ENCODE assay signal across 8 cellular contexts in genomic region chr11:64007160-64007628, GRCh38. TPM values are rescaled to one million over a fixed set of nuclear protein-coding genes. Genes with fewer than 3 reads are reported as not detected.
DNase-seq lines count a peak whose midpoint lies in the region; TF ChIP-seq lines count a peak whose summit lies in the region.

No MANE protein-coding gene starts in this region.

- H3K36me3 ChIP-seq in mucosa of rectum (ENCODE audit: control insufficient read depth in 2 of 2, insufficient read depth in 2 of 2, low read length in 2 of 2), result no peaks in the 10 kb centered on the region

- H3K4me1 ChIP-seq in mucosa of rectum (ENCODE audit: control insufficient read depth in 2 of 2, insufficient read depth in 2 of 2, low read length in 2 of 2), result peaks cover 0 to 13% of the 10 kb centered on the region in 2 donors

- peak overlapping the region in 1 of 2 donors; percentile 63 for H3K27ac ChIP-seq in coronary artery
- no peak overlapping the region for H3K27ac ChIP-seq in mucosa of rectum (ENCODE audit: low read depth in 2 of 2, low read length in 2 of 2)

- no peaks in the 10 kb centered on the region for H3K9me3 ChIP-seq in mucosa of rectum (ENCODE audit: control insufficient read depth in 2 of 2, low read length in 2 of 2)

- TF ChIP-seq CTCF in AG10803 (conservative IDR thresholded peaks at IDR 0.05; ENCODE audit: low read length), result no peak; the same call in 1 of the 2 replicates
- no peak for TF ChIP-seq CTCF in coronary artery (IDR thresholded peaks at IDR 0.05)
- no peak for TF ChIP-seq CTCF in GM20000 (IDR thresholded peaks at IDR 0.05; ENCODE audit: extremely low read depth, missing control alignments)

- no peak overlapping the region for H3K4me3 Mint-ChIP-seq in activated CD4-positive, alpha-beta T cell treated with anti-CD3 and anti-CD28 coated beads, Interleukin-2, amount 10 ng/mL, durations not matched to agents 7 days and 5 days

- H3K4me3 ChIP-seq in AG10803 (ENCODE audit: low read length) (peak overlapping the region; percentile 35), coronary artery (peak overlapping the region; percentile 75), mucosa of rectum (ENCODE audit: low read length in 2 of 2) (peak overlapping the region; percentile 49 to 56)

- CTCF ChIA-PET in activated CD4-positive, alpha-beta T cell treated with anti-CD3 and anti-CD28 coated beads, Interleukin-2, amount 10 ng/mL, durations not matched to agents 7 days and 5 days (lab: Charles Lee), result interaction anchor here (0.6 to 1.8 kb wide), 2 partner anchors 10 to 249 kb away, joined by 4 to 6 read pairs; no protein-coding TSS in a partner anchor

- POLR2A ChIA-PET in activated CD4-positive, alpha-beta T cell treated with anti-CD3 and anti-CD28 coated beads, Interleukin-2, amount 10 ng/mL, durations not matched to agents 7 days and 5 days (lab: Charles Lee), result no interaction called here

- peaks cover 29% of the 10 kb centered on the region for H3K27me3 Mint-ChIP-seq in activated CD4-positive, alpha-beta T cell treated with anti-CD3 and anti-CD28 coated beads, Interleukin-2, amount 10 ng/mL, durations not matched to agents 7 days and 5 days

- peak overlapping the region in 1 of 2 donors; percentile 52 for H3K9ac ChIP-seq in mucosa of rectum (ENCODE audit: low read depth in 1 of 2, low read length in 2 of 2)

- peaks cover 8% of the 10 kb centered on the region for H3K9me3 Mint-ChIP-seq in activated CD4-positive, alpha-beta T cell treated with anti-CD3 and anti-CD28 coated beads, Interleukin-2, amount 10 ng/mL, durations not matched to agents 7 days and 5 days

- H3K4me1 Mint-ChIP-seq in activated CD4-positive, alpha-beta T cell treated with anti-CD3 and anti-CD28 coated beads, Interleukin-2, amount 10 ng/mL, durations not matched to agents 7 days and 5 days, result peaks cover 13% of the 10 kb centered on the region

- DNase-seq in AG10803 (ENCODE audit: low read depth) (peak; percentile 21), LHCN-M2 (ENCODE audit: low read depth) (peak; percentile 22), coronary artery (ENCODE audit: low spot score) (no peak), NCI-H345 treated with DMSO at 0.1 percent for 48 hours (lab: John Stamatoyannopoulos, UW; ENCODE audit: unreplicated experiment) (no peak), GM20000 (ENCODE audit: low spot score) (no peak), NCI-H446 treated with DMSO at 0.1 percent for 48 hours (lab: John Stamatoyannopoulos, UW) (no peak)
- DNase-seq in activated CD4-positive, alpha-beta T cell treated with anti-CD3 and anti-CD28 coated beads, Interleukin-2, amount 10 ng/mL, durations not matched to agents 7 days and 5 days, result no peak

- no peak overlapping the region for H3K27ac Mint-ChIP-seq in activated CD4-positive, alpha-beta T cell treated with anti-CD3 and anti-CD28 coated beads, Interleukin-2, amount 10 ng/mL, durations not matched to agents 7 days and 5 days

- no peaks in the 10 kb centered on the region for H3K36me3 Mint-ChIP-seq in activated CD4-positive, alpha-beta T cell treated with anti-CD3 and anti-CD28 coated beads, Interleukin-2, amount 10 ng/mL, durations not matched to agents 7 days and 5 days (ENCODE audit: low read depth)

- H3K27me3 ChIP-seq in mucosa of rectum (ENCODE audit: control insufficient read depth in 2 of 2, insufficient read depth in 2 of 2, low read length in 2 of 2), result peaks cover 0 to 6% of the 10 kb centered on the region in 2 donors

RNA-seq across cellular contexts. Expression of gene OTUB1, which starts 21.0 kb away (rescaled TPM):
- 47.8 and 62.5 TPM in 2 replicates for total RNA-seq in LHCN-M2 (2014; rRNA removed)
- polyA plus RNA-seq in LHCN-M2 (2012), result 93.3 TPM
- total RNA-seq in activated CD4-positive, alpha-beta T cell treated with anti-CD3 and anti-CD28 coated beads, Interleukin-2, amount 10 ng/mL, durations not matched to agents 7 days and 5 days, result 100 to 1,000 TPM in 1 of 2 experiments, 10 to 100 TPM in 1; 94.8 to 102 TPM

RNA-seq across cellular contexts. Expression of gene FLRT1, which starts 28.5 kb away (rescaled TPM):
- not detected in 2 replicates for total RNA-seq in LHCN-M2 (2014; rRNA removed)
- 0.19 TPM for polyA plus RNA-seq in LHCN-M2 (2012)
- total RNA-seq in activated CD4-positive, alpha-beta T cell treated with anti-CD3 and anti-CD28 coated beads, Interleukin-2, amount 10 ng/mL, durations not matched to agents 7 days and 5 days, result not detected

RNA-seq across cellular contexts. Expression of gene COX8A, which starts 32.8 kb away (rescaled TPM):
- total RNA-seq in LHCN-M2 (2014; rRNA removed), result 611 and 814 TPM in 2 replicates
- polyA plus RNA-seq in LHCN-M2 (2012), result 957 TPM
- total RNA-seq in activated CD4-positive, alpha-beta T cell treated with anti-CD3 and anti-CD28 coated beads, Interleukin-2, amount 10 ng/mL, durations not matched to agents 7 days and 5 days, result 100 to 1,000 TPM; 451 to 462 TPM

Comparison
In these comparisons a context has a peak if more than half of its experiments do, and no peak if none do; other contexts are left out.
1. DNase-seq: peak in AG10803 (single experiment) and LHCN-M2 (single experiment); none in coronary artery (single experiment), NCI-H345 treated with DMSO at 0.1 percent for 48 hours (single experiment), GM20000 (single experiment), NCI-H446 treated with DMSO at 0.1 percent for 48 hours (single experiment) and activated CD4-positive, alpha-beta T cell treated with anti-CD3 and anti-CD28 coated beads, Interleukin-2, amount 10 ng/mL, durations not matched to agents 7 days and 5 days (single experiment).
2. Peak in every context shown above with its lines, with median percentiles within 50 percentile points of each other: H3K4me3 ChIP-seq.